ENCODE assay signal across 13 cellular contexts in the genomic region with DNA sequence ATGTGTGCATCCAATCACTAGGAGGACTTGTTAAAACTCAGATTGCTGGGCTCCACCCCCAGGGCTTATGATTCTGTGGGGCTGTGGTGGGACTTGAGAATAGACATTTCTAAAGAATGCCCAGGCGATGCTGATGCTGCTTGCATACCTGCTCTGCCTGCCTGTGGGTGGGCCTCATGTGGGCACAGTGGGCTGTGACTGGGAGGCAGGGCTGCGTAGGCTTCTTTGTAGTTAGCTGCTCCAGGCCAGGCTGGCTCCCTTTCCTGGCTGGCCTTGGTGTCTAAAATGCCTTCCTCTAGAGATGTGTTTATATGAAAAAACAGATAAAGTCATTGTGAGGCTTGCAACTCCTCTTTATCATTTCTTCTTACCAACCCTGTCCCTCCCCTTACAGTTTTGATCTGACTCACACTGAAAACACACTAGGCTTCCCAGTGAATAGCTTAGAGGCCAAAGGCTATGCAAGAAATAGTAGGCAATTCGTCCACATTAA.
A peak's percentile ranks its signal among the peaks of the same experiment; 100 is the strongest.
DNase-seq lines count a peak whose midpoint lies in the region; ATAC-seq and TF ChIP-seq lines count a peak whose summit lies in the region.
"Had no signal": no experiment of that assay in that cellular context is flagged by ENCODE, and none has a peak within 500 bp of the region (broad histone marks: within the 10 kb centered on the region; RNA-seq: fewer than 3 reads in every experiment).

No MANE protein-coding gene starts in this region.

- H3K9me3 ChIP-seq in lung (ENCODE audit: control insufficient read depth in 2 of 2, insufficient read depth in 1 of 2, low read length in 1 of 2) = no peaks in the 10 kb centered on the region
- H3K9me3 ChIP-seq: thoracic aorta had no signal

- H3K4me3 ChIP-seq in brain microvascular endothelial cell (ENCODE audit: low read depth, low read length) (no peak overlapping the region), lung (no peak overlapping the region)
- H3K4me3 ChIP-seq: thoracic aorta had no signal

- H3K27me3 ChIP-seq in brain microvascular endothelial cell (replicated peaks) (no peaks in the 10 kb centered on the region), lung (ENCODE audit: control insufficient read depth, insufficient read depth) (no peaks in the 10 kb centered on the region)

- TF ChIP-seq CTCF in brain microvascular endothelial cell (IDR thresholded peaks at IDR 0.05; ENCODE audit: low read depth, low read length, missing control alignments) (no peak), lung (IDR thresholded peaks at IDR 0.05; ENCODE audit: control extremely low read depth, extremely low read depth) (no peak)

- H3K27ac ChIP-seq in brain microvascular endothelial cell (no peak overlapping the region), lung (ENCODE audit: low read depth in 1 of 2, low read length in 1 of 2) (no peak overlapping the region)
- H3K27ac ChIP-seq: thoracic aorta had no signal

- 74 to 83% methylated on average over 3 of the region's 3 CpGs for WGBS in lung, 2 donors

- H3K4me1 ChIP-seq in lung (ENCODE audit: control insufficient read depth in 2 of 2, insufficient read depth in 2 of 2, low read length in 2 of 2) = no peaks in the 10 kb centered on the region

- intact Hi-C loops in Right ventricle myocardium superior (cut with DNase I) (no loop called here), cardiac septum (cut with DNase I) (no loop called here)

- DNase-seq in Right ventricle myocardium superior (no peak), cardiac septum (ENCODE audit: low spot score) (no peak), brain microvascular endothelial cell (peak; percentile 53), lung (ENCODE audit: low spot score) (no peak), mucosa of gallbladder (ENCODE audit: low spot score) (no peak), DMS53 treated with DMSO at 0.1 percent for 48 hours (lab: John Stamatoyannopoulos, UW; ENCODE audit: unreplicated experiment) (no peak), SIG-M5 (lab: John Stamatoyannopoulos, UW) (no peak)
- DNase-seq: activated CD4-positive, alpha-beta T cell treated with anti-CD3 and anti-CD28 coated beads for 4 hours; amygdala; effector memory CD8-positive, alpha-beta T cell; MM.1S had no signal

- in situ Hi-C loops in brain microvascular endothelial cell (cut with HindIII; ENCODE audit: low pct_ligation_motif_present, low sequenced_read_pairs) = no loop called here

- H3K36me3 ChIP-seq in brain microvascular endothelial cell (replicated peaks) (no peaks in the 10 kb centered on the region), lung (ENCODE audit: control insufficient read depth in 2 of 2, insufficient read depth in 2 of 2, low read length in 2 of 2) (no peaks in the 10 kb centered on the region)
- H3K36me3 ChIP-seq: thoracic aorta had no signal

- peak; percentile 31 for ATAC-seq in Right ventricle myocardium superior (ENCODE audit: poor library complexity)
- peak; percentile 46 for ATAC-seq in lung (ENCODE audit: insufficient read depth, low FRiP score)
- ATAC-seq in HG02763 (IDR thresholded peaks at IDR 0.05; ENCODE audit: unreplicated experiment) = no peak
- ATAC-seq: effector memory CD8-positive, alpha-beta T cell had no signal
